ENCODE assay signal across 8 cellular contexts in the genomic region with DNA sequence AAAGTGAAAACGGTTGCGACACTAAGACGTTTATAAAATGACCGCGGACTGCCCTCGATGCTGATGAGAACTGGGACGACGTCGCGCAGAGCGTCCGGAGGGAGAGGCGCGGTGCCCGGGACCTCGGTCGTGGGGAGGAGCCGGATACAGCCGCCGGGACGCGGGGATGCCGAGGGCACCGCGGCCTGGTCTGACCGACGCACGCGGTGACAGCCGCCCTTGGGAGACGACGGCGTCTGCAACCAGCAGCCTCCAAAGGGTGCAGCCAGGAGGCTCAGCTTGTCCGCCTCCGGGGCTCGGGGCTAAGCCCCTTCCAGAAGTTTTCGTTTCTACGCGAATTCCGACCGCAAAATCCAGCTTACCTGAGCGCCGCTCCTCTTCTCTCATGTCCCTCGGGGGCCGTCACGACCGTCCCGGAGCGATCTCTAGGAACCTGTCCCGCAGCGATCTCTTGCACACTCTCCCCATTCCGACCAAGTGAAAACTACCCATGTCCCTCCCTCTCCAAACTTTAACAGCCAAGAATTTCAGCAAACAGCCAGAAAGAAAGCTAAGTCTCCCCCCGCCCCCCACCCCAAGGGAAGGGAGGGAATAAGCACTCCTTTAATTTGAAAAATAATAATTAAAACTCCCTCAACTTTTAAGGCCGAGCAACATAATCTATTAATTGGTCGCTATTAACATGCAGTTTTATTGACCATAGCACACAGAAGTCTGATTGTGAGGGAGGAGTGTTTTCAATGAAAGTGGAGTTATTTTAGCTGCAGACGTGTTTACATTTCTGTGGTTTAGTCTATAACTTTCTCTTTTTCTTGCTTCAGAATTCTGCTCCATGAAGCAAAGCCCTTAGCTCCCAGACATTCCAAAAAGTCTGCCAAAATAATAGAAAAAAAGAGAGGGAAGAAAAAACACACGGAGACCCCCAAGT.
A peak's percentile ranks its signal among the peaks of the same experiment; 100 is the strongest.
DNase-seq lines count a peak whose midpoint lies in the region; ATAC-seq, FAIRE-seq and TF ChIP-seq lines count a peak whose summit lies in the region.

No MANE protein-coding gene starts in this region.

- H3K4me1 ChIP-seq in HUES64 (ENCODE audit: insufficient read depth, low read length) (peaks cover 20% of the 10 kb centered on the region), body of pancreas (peaks cover 19% of the 10 kb centered on the region), keratinocyte (ENCODE audit: control insufficient read depth, extremely low read depth, insufficient read depth, low read length) (peaks cover 4% of the 10 kb centered on the region), stomach (peaks cover 16 to 25% (median 20%) of the 10 kb centered on the region in 4 donors)

- TF ChIP-seq CTCF in AG04450 (IDR thresholded peaks at IDR 0.05; ENCODE audit: low read depth, low read length) (no peak), body of pancreas (IDR thresholded peaks at IDR 0.05) (no peak), keratinocyte (optimal IDR thresholded peaks at IDR 0.05 in 1 of 3, IDR thresholded peaks at IDR 0.05 in 1 of 3, conservative IDR thresholded peaks at IDR 0.05 in 1 of 3; ENCODE audit: extremely low read depth in 1 of 3, insufficient read depth in 2 of 3, low read length in 3 of 3) (no peak), stomach (IDR thresholded peaks at IDR 0.05) (no peak)

- no peak for TF ChIP-seq EP300 in stomach (IDR thresholded peaks at IDR 0.05)

- H3K9ac ChIP-seq in HUES64 (ENCODE audit: low read depth, low read length) (no peak overlapping the region), keratinocyte (ENCODE audit: control insufficient read depth, extremely low read depth, insufficient read depth, low read length) (no peak overlapping the region)

- DNase-seq in AG04450 (ENCODE audit: low read depth, low spot score) (peak; percentile 26), body of pancreas (peak in 1 of 4 donors; percentile 6), keratinocyte (ENCODE audit: low read depth, low spot score) (no peak), stomach (no peak), mucosa of gallbladder (ENCODE audit: low spot score) (no peak), NCI-H2196 treated with DMSO at 0.1 percent for 48 hours (lab: John Stamatoyannopoulos, UW; ENCODE audit: unreplicated experiment) (no peak)

- CTCF ChIA-PET in AG04450 (lab: Charles Lee): no interaction called here

- H3K27me3 ChIP-seq in AG04450 (ENCODE audit: control insufficient read depth, insufficient read depth, low read length): peaks cover 80% of the 10 kb centered on the region
- peaks cover 77% of the 10 kb centered on the region for H3K27me3 ChIP-seq in HUES64 (ENCODE audit: insufficient read depth, low read length)
- H3K27me3 ChIP-seq in body of pancreas: peaks cover 0 to 35% of the 10 kb centered on the region in 2 donors
- peaks cover 51% of the 10 kb centered on the region for H3K27me3 ChIP-seq in keratinocyte (ENCODE audit: control insufficient read depth, extremely low read depth, insufficient read depth, low read length)
- H3K27me3 ChIP-seq in stomach: peaks cover 3 to 76% (median 36%) of the 10 kb centered on the region in 3 donors

- H2AFZ ChIP-seq in keratinocyte (ENCODE audit: control insufficient read depth, low read length): peak overlapping the region; percentile 33

- H3K36me3 ChIP-seq in HUES64 (ENCODE audit: insufficient read depth, low read length) (no peaks in the 10 kb centered on the region), body of pancreas (replicated peaks in 1 of 2; ENCODE audit: insufficient read depth in 1 of 2, low read depth in 2 of 2) (no peaks in the 10 kb centered on the region), keratinocyte (ENCODE audit: control insufficient read depth in 2 of 2, extremely low read depth in 1 of 2, insufficient read depth in 2 of 2, low read length in 2 of 2) (no peaks in the 10 kb centered on the region), stomach (no peaks in the 10 kb centered on the region)

- under 1% methylated on average over 54 of the region's 57 CpGs for WGBS in HUES64
- 2 to 4% methylated on average over 39 to 57 of the region's 57 CpGs for WGBS in body of pancreas, 2 donors
- 1 to 3% (median 2%) methylated on average over 41 to 57 of the region's 57 CpGs for WGBS in stomach, 5 donors

- dilution Hi-C loops in keratinocyte (cut with MboI; ENCODE audit: extremely low pct_ligation_motif_present, low sequenced_read_pairs): no loop called here

- POLR2A ChIA-PET in AG04450 (lab: Yijun Ruan, JAX): interaction anchor here (0.7 kb wide), 1 partner anchor 11 kb away, joined by 5 read pairs; no protein-coding TSS in a partner anchor

- H3K9me1 ChIP-seq in keratinocyte (ENCODE audit: control insufficient read depth, extremely low read depth, insufficient read depth, low read length): no peaks in the 10 kb centered on the region

- H3K27ac ChIP-seq in AG04450 (ENCODE audit: low read depth, low read length): no peak overlapping the region
- no peak overlapping the region for H3K27ac ChIP-seq in HUES64 (ENCODE audit: low read depth, low read length)
- H3K27ac ChIP-seq in body of pancreas: peak overlapping the region in 1 of 4 donors; percentile 3
- H3K27ac ChIP-seq in keratinocyte (ENCODE audit: control insufficient read depth, insufficient read depth, low read length): no peak overlapping the region
- H3K27ac ChIP-seq in stomach: peak overlapping the region in 4 of 5 donors; percentile 34 to 70 (median 65)

- ATAC-seq in body of pancreas: peak; percentile 53
- ATAC-seq in HG02981 (IDR thresholded peaks at IDR 0.05; ENCODE audit: unreplicated experiment): no peak

- H4K20me1 ChIP-seq in keratinocyte (ENCODE audit: control insufficient read depth, extremely low read depth, insufficient read depth, low read length): no peaks in the 10 kb centered on the region

- intact Hi-C loops in body of pancreas (cut with DNase I): no loop called here
- intact Hi-C loops in stomach (cut with DNase I; ENCODE audit: low total_unique reads): no loop called here

- H3K9me3 ChIP-seq in AG04450 (ENCODE audit: control insufficient read depth, insufficient read depth, low read length): peaks cover 6% of the 10 kb centered on the region; the same call in 1 of the 2 replicates
- H3K9me3 ChIP-seq in HUES64 (ENCODE audit: insufficient read depth, low read depth, low read length): no peaks in the 10 kb centered on the region
- no peaks in the 10 kb centered on the region for H3K9me3 ChIP-seq in body of pancreas
- no peaks in the 10 kb centered on the region for H3K9me3 ChIP-seq in keratinocyte (ENCODE audit: control insufficient read depth, low read depth, low read length)
- H3K9me3 ChIP-seq in stomach: peaks cover 0 to 4% (median 0%) of the 10 kb centered on the region in 4 donors

- H3K4me3 ChIP-seq in AG04450 (ENCODE audit: low read depth, low read length) (peak overlapping the region; percentile 29; the same call in 1 of the 2 replicates), HUES64 (ENCODE audit: low read length) (peak overlapping the region; percentile 57), body of pancreas (no peak overlapping the region), keratinocyte (ENCODE audit: control insufficient read depth in 2 of 3, extremely low read depth in 1 of 3, insufficient read depth in 2 of 3, low read depth in 1 of 3, low read length in 3 of 3) (peak overlapping the region; percentile 43 to 60 (median 49)), stomach (peak overlapping the region; percentile 44 to 60 (median 52))

- no peak for FAIRE-seq in keratinocyte (lab: Jason Lieb, UNC)

- no peaks in the 10 kb centered on the region for H3K79me2 ChIP-seq in keratinocyte (ENCODE audit: control insufficient read depth, insufficient read depth, low read length)

- H3K4me2 ChIP-seq in keratinocyte (ENCODE audit: control insufficient read depth, extremely low read depth, insufficient read depth, low read depth, low read length): peak overlapping the region; percentile 70

- TF ChIP-seq POLR2A in body of pancreas (IDR thresholded peaks at IDR 0.05) (no peak), stomach (IDR thresholded peaks at IDR 0.05) (no peak)

Comparison
In these comparisons a context has a peak if more than half of its experiments do, and no peak if none do; other contexts are left out.
1. H3K27ac ChIP-seq: peak in stomach (4 of 5); none in AG04450 (single experiment), HUES64 (single experiment) and keratinocyte (single experiment).
2. H3K4me3 ChIP-seq: peak in AG04450 (single experiment), HUES64 (single experiment), keratinocyte (3 of 3) and stomach (4 of 4); none in body of pancreas (0 of 2).